Comparison of ENCODE assay signal across 2 cellular contexts in the genomic region with DNA sequence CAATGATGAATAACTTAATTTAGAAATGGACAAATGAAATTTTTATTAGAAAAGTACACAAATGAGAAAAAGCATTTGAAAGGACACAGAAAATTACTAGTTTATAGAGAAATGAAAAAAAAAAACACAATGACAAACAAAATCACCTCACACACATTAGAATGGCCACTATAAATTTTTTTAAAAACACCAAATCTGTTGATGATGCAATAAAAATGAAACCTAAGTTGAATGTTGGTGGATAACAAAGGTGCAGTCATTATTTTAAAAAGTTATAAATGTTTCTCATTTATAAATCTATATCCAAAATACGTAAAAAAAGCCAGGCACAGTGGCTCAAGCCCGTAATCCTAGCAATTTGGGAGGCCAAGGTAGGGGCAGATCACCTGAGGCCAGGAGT.
A peak's percentile ranks its signal among the peaks of the same experiment; 100 is the strongest.
TF ChIP-seq lines count a peak whose summit lies in the region.

No MANE protein-coding gene starts in this region.

TF ChIP-seq in IMR-90, 13 proteins besides CTCF, POLR2A, EP300 and RAD21 (continued from another document):
- TF ChIP-seq CEBPB (IDR thresholded peaks at IDR 0.05; ENCODE audit: low read depth, low read length), result peak; percentile 43; the same call in 1 of the 2 replicates

TF ChIP-seq in K562, 482 proteins besides CTCF, POLR2A, EP300 and RAD21:
- TF ChIP-seq ZBTB11 (CRISPR knock-in tag; IDR thresholded peaks at IDR 0.05) (no peak), NR1H2 (CRISPR knock-in tag; IDR thresholded peaks at IDR 0.05) (no peak), SAFB2 (IDR thresholded peaks at IDR 0.05; ENCODE audit: borderline replicate concordance, low read depth, low read length, severe bottlenecking) (no peak), BRCA1 (IDR thresholded peaks at IDR 0.05) (no peak), BRCA1 (CRISPR knock-in tag; IDR thresholded peaks at IDR 0.05) (no peak), SRSF9 (IDR thresholded peaks at IDR 0.05; ENCODE audit: borderline replicate concordance, low read depth, low read length) (no peak), ZNF584 (CRISPR knock-in tag; IDR thresholded peaks at IDR 0.05; ENCODE audit: low read depth) (no peak), ATF3 (IDR thresholded peaks at IDR 0.05) (peak; percentile 60), ATF3 (CRISPR knock-in tag; conservative IDR thresholded peaks at IDR 0.05) (no peak), CEBPG (CRISPR knock-in tag; IDR thresholded peaks at IDR 0.05) (no peak), CEBPG (tag; conservative IDR thresholded peaks at IDR 0.05 in 1 of 2, IDR thresholded peaks at IDR 0.05 in 1 of 2) (peak in 1 of 2 experiments; percentile 71; a peak in 2 of 4 replicates)
TF ChIP-seq in K562: peak in this region for 2.
